In the genomic region with DNA sequence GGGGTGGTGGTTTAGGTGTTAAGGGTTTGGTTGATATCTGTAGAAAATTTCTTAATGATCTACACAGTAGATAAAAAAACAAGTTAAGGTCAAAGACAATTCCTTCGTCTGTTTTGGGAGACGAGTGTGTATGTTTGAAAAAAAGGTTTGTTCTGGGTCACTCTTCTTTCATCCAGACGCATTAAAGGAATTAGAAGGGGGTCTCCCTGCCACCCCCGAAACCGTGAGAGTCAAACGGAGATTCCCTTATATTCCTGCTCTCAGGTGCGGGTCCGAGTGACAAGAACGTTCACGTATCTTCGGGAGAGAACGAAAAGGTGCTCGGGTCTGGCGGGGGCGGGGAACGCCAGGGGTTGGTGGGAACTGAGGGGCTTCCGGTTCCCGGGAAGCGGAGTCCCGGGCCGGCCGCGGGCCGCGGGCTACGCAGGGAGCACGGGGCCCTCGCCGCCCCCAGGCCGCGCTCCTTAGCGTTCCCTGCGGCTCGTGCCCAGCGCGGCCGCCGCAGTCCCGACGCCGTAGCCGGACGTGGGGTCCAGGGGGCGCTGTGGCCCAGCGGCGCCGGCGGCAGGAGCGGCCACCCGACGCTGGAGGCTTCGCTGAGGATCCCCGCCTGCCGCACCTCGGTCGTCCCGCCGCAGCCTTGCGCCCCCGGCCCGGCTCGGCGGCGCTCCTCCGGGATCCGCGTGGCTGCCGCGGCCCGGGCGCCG, we compare ENCODE assay signal across 8 cellular contexts. TPM values are rescaled to one million over a fixed set of nuclear protein-coding genes. Genes with fewer than 3 reads are reported as not detected.
DNase-seq lines count a peak whose midpoint lies in the region; ATAC-seq and TF ChIP-seq lines count a peak whose summit lies in the region.

A gene with protein sequence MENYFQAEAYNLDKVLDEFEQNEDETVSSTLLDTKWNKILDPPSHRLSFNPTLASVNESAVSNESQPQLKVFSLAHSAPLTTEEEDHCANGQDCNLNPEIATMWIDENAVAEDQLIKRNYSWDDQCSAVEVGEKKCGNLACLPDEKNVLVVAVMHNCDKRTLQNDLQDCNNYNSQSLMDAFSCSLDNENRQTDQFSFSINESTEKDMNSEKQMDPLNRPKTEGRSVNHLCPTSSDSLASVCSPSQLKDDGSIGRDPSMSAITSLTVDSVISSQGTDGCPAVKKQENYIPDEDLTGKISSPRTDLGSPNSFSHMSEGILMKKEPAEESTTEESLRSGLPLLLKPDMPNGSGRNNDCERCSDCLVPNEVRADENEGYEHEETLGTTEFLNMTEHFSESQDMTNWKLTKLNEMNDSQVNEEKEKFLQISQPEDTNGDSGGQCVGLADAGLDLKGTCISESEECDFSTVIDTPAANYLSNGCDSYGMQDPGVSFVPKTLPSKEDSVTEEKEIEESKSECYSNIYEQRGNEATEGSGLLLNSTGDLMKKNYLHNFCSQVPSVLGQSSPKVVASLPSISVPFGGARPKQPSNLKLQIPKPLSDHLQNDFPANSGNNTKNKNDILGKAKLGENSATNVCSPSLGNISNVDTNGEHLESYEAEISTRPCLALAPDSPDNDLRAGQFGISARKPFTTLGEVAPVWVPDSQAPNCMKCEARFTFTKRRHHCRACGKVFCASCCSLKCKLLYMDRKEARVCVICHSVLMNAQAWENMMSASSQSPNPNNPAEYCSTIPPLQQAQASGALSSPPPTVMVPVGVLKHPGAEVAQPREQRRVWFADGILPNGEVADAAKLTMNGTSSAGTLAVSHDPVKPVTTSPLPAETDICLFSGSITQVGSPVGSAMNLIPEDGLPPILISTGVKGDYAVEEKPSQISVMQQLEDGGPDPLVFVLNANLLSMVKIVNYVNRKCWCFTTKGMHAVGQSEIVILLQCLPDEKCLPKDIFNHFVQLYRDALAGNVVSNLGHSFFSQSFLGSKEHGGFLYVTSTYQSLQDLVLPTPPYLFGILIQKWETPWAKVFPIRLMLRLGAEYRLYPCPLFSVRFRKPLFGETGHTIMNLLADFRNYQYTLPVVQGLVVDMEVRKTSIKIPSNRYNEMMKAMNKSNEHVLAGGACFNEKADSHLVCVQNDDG (N-terminal part only) (plus strand): TSS at position 577 of the 707 bp plus-strand sequence. CDS start 91,118 bp downstream, outside the sequence.

- peak within 1 kb of the TSS; percentile 83 for H3K27ac ChIP-seq in adipose tissue (ENCODE audit: low read depth, low read length)
- peak within 1 kb of the TSS; percentile 80 to 98 (median 92) for H3K27ac ChIP-seq in heart right ventricle

- H4K20me1 ChIP-seq in Loucy (ENCODE audit: insufficient read depth, low read length, poor library complexity, severe bottlenecking) = peaks cover 6% of the 10 kb centered on the region

- H3K9me3 ChIP-seq in Loucy (ENCODE audit: insufficient read depth, low read depth, low read length) (no peaks in the 10 kb centered on the region), heart right ventricle (no peaks in the 10 kb centered on the region)

- peak; percentile 93 to 97 (median 94) for ATAC-seq in heart right ventricle

- H3K9ac ChIP-seq in Loucy (ENCODE audit: low read depth, low read length, poor library complexity, severe bottlenecking) = peak within 1 kb of the TSS; percentile 76

- H3K79me2 ChIP-seq in Loucy (ENCODE audit: insufficient read depth, low read length) = peaks cover 14% of the 10 kb centered on the region; the same call in 1 of the 2 replicates

- no peaks in the 10 kb centered on the region for H3K27me3 ChIP-seq in Loucy (ENCODE audit: insufficient read depth, low read length, poor library complexity, severe bottlenecking)
- peaks cover 0 to 27% (median 0%) of the 10 kb centered on the region in 7 donors for H3K27me3 ChIP-seq in heart right ventricle

- TF ChIP-seq CTCF in Loucy (conservative IDR thresholded peaks at IDR 0.05; ENCODE audit: low read length) (peak; percentile 51), heart right ventricle (IDR thresholded peaks at IDR 0.05) (peak; percentile 53 to 90 (median 77))

- H3K36me3 ChIP-seq in Loucy (ENCODE audit: insufficient read depth, low read length) (no peaks in the 10 kb centered on the region), heart right ventricle (no peaks in the 10 kb centered on the region)

- 1% methylated on average over 35 to 72 of the region's 72 CpGs for WGBS in adipose tissue, 3 donors
- 1% methylated on average over 72 of the region's 72 CpGs for WGBS in heart right ventricle, 2 donors

- H3K4me2 ChIP-seq in Loucy (ENCODE audit: low read depth, low read length, poor library complexity, severe bottlenecking) = peak within 1 kb of the TSS; percentile 67

- intact Hi-C loops in heart right ventricle (cut with DNase I) (loop anchor here (1.0 to 10.0 kb wide), 4 partner anchors 153 to 156 kb away; no protein-coding TSS in a partner anchor), posterior cingulate gyrus (cut with DNase I) (loop anchor here (5.0 kb wide), 1 partner anchor 226 kb away; the partner anchor contains the start of gene CC2D1B)

- no peaks in the 10 kb centered on the region; the same call in 1 of the 2 replicates for H3F3A ChIP-seq in Loucy (ENCODE audit: low read depth)

- H3K4me3 ChIP-seq in Loucy (ENCODE audit: low read length, poor library complexity, severe bottlenecking) = peak within 1 kb of the TSS; percentile 79
- H3K4me3 ChIP-seq in heart right ventricle = peak within 1 kb of the TSS; percentile 42 to 94 (median 86)

- DNase-seq in EH (ENCODE audit: low read depth) (peak; percentile 80), GOT3 (lab: John Stamatoyannopoulos, UW) (peak; percentile 54), SW480 (ENCODE audit: low spot score) (peak; percentile 77), heart right ventricle (peak; percentile 71 to 83), posterior cingulate gyrus (peak; percentile 40 to 95 (median 68)), ureter (ENCODE audit: low spot score) (peak; percentile 67)

- no peaks in the 10 kb centered on the region for H3K9me2 ChIP-seq in Loucy (replicated peaks; ENCODE audit: low read depth, low read length)

- H3K4me1 ChIP-seq in Loucy (ENCODE audit: insufficient read depth, low read length, poor library complexity, severe bottlenecking) (peaks cover 40% of the 10 kb centered on the region), heart right ventricle (peaks cover 3 to 38% (median 19%) of the 10 kb centered on the region in 9 donors)

- H2AFZ ChIP-seq in Loucy (ENCODE audit: low read length) = peak within 1 kb of the TSS; percentile 97

RNA-seq across cellular contexts. Expression of the gene that starts here (rescaled TPM):
- polyA plus RNA-seq in adipose tissue (10 to 100 TPM in 2 of 3 donors, 1 to 10 TPM in 1; 7.4 to 13.4 (median 10.1) TPM), heart right ventricle (1 to 10 TPM; 2.6 to 5.2 TPM)
- total RNA-seq in heart right ventricle (10 to 100 TPM; 13.5 to 22.2 (median 15.8) TPM), ureter (39.2 TPM)

Comparison
In these comparisons a context has a peak if more than half of its experiments do, and no peak if none do; other contexts are left out.
1. Peak in every context shown above with its lines: DNase-seq, ATAC-seq, H3K4me3 ChIP-seq and H3K27ac ChIP-seq.